In the genomic region with DNA sequence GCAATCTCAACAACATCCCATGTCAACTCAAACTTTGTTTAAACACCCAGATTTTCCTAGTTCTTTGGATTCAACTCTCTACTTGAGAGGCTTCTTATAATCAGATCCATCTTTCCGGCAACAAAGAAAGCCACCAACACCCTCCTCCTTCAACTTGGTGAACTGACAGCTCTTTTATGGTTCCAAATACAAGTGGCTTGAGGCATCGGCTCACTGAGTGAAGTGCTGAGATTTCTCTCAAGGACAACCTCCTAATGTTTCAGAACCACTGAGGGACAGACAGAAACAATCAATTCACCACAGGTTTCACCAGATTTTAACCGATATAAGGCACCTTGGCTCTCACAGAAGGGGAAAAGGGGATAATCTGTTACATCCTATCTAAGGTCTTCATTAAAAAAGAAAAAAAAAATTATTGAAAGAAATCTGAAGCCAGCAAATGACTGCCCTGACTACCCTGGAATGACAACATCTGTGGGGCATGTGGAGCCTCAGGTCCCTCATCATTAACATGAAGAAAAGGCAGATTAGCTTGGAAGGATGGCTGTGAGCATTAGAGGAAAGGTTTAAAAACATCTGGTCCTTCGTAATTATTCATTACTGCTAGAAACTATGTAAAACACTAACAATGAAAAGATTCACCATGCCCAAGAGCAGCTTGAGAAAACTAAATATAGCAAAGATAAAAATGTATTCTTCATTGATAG, we compare ENCODE assay signal across 23 cellular contexts. TPM values are rescaled to one million over a fixed set of nuclear protein-coding genes. Genes with fewer than 3 reads are reported as not detected.
DNase-seq lines count a peak whose midpoint lies in the region; ATAC-seq and TF ChIP-seq lines count a peak whose summit lies in the region.
"Had no signal": no experiment of that assay in that cellular context is flagged by ENCODE, and none has a peak within 500 bp of the region (broad histone marks: within the 10 kb centered on the region; RNA-seq: fewer than 3 reads in every experiment).

No MANE protein-coding gene starts in this region.

- no peak for TF ChIP-seq CTCF in HFF-Myc (IDR thresholded peaks at IDR 0.05; ENCODE audit: low read depth, low read length, missing control alignments)
- TF ChIP-seq CTCF in neural crest cell (conservative IDR thresholded peaks at IDR 0.05): no peak
- no peak for TF ChIP-seq CTCF in Calu3 (IDR thresholded peaks at IDR 0.05; ENCODE audit: unreplicated experiment)
- no peak for TF ChIP-seq CTCF in upper lobe of right lung (IDR thresholded peaks at IDR 0.05)

- no TSS peak for BruUV-seq in Calu3 (replicated peaks; lab: Mats Ljungman, UMichigan)

- H3K9me3 Mint-ChIP-seq in neural crest cell: no peaks in the 10 kb centered on the region
- no peaks in the 10 kb centered on the region for H3K9me3 Mint-ChIP-seq in Calu3 (ENCODE audit: low read depth, unreplicated experiment)
- H3K9me3 Mint-ChIP-seq: activated naive CD4-positive, alpha-beta T cell treated with anti-CD3 and anti-CD28 coated beads, Interleukin-2, amount 10 ng/mL, durations not matched to agents 7 days and 5 days; activated T-cell treated with anti-CD3 and anti-CD28 coated beads, Interleukin-2, amount 50 U/mL, for 4 hours; central memory CD8-positive, alpha-beta T cell had no signal

- peaks cover 3% of the 10 kb centered on the region for H3K36me3 Mint-ChIP-seq in neural crest cell (ENCODE audit: low read depth)
- peaks cover 11% of the 10 kb centered on the region for H3K36me3 Mint-ChIP-seq in Calu3 (ENCODE audit: insufficient read depth, unreplicated experiment)
- H3K36me3 Mint-ChIP-seq: activated naive CD4-positive, alpha-beta T cell treated with anti-CD3 and anti-CD28 coated beads, Interleukin-2, amount 10 ng/mL, durations not matched to agents 7 days and 5 days; CD4-positive, CD25-positive, alpha-beta regulatory T cell had no signal

- H3K4me1 Mint-ChIP-seq in neural crest cell (peaks cover 16% of the 10 kb centered on the region), Calu3 (ENCODE audit: low read depth, unreplicated experiment) (peaks cover 71% of the 10 kb centered on the region)
- H3K4me1 Mint-ChIP-seq: activated naive CD4-positive, alpha-beta T cell treated with anti-CD3 and anti-CD28 coated beads, Interleukin-2, amount 10 ng/mL, durations not matched to agents 7 days and 5 days; CD4-positive, CD25-positive, alpha-beta regulatory T cell; central memory CD8-positive, alpha-beta T cell had no signal

- DNase-seq in AG08395 (ENCODE audit: low spot score) (peak; percentile 57), HFF-Myc (ENCODE audit: extremely low read depth, low read depth) (peak; percentile 70), fibroblast of gingiva (ENCODE audit: low read depth) (peak; percentile 40), neural crest cell (ENCODE audit: low read depth, low spot score) (no peak), Calu3 (no peak), upper lobe of right lung (no peak), DMS153 (lab: John Stamatoyannopoulos, UW) (no peak)
- DNase-seq: activated CD4-positive, alpha-beta T cell treated with anti-CD3 and anti-CD28 coated beads for 1 hour; activated CD8-positive, alpha-beta memory T cell treated with anti-CD3 and anti-CD28 coated beads for 24 hours; activated naive CD4-positive, alpha-beta T cell treated with anti-CD3 and anti-CD28 coated beads, Interleukin-2, amount 10 ng/mL, durations not matched to agents 7 days and 5 days; activated T-cell treated with anti-CD3 and anti-CD28 coated beads, Interleukin-2, amount 50 U/mL, for 4 hours; aorta; CD4-positive, CD25-positive, alpha-beta regulatory T cell; DMS79; effector CD4-positive, alpha-beta T cell; HCEC 1CT; lower lobe of right lung; nucleus accumbens; stimulated activated CD4-positive, alpha-beta T cell treated with anti-CD3 and anti-CD28 coated beads, Interleukin-15, amount 100 ng/mL, for 24 hours had no signal

- H3K27me3 ChIP-seq in upper lobe of right lung: no peaks in the 10 kb centered on the region

- H3K27me3 Mint-ChIP-seq in neural crest cell (ENCODE audit: low read depth) (no peaks in the 10 kb centered on the region), Calu3 (ENCODE audit: unreplicated experiment) (no peaks in the 10 kb centered on the region)

- peak overlapping the region; percentile 95 for H3K27ac Mint-ChIP-seq in neural crest cell (ENCODE audit: unreplicated experiment)
- H3K27ac Mint-ChIP-seq in Calu3 (ENCODE audit: unreplicated experiment): no peak overlapping the region
- H3K27ac Mint-ChIP-seq: activated naive CD4-positive, alpha-beta T cell treated with anti-CD3 and anti-CD28 coated beads, Interleukin-2, amount 10 ng/mL, durations not matched to agents 7 days and 5 days; CD4-positive, CD25-positive, alpha-beta regulatory T cell had no signal

- H3K4me3 Mint-ChIP-seq in neural crest cell (no peak overlapping the region), Calu3 (ENCODE audit: low read depth, unreplicated experiment) (no peak overlapping the region)
- H3K4me3 Mint-ChIP-seq: activated naive CD4-positive, alpha-beta T cell treated with anti-CD3 and anti-CD28 coated beads, Interleukin-2, amount 10 ng/mL, durations not matched to agents 7 days and 5 days; activated T-cell treated with anti-CD3 and anti-CD28 coated beads, Interleukin-2, amount 50 U/mL, for 4 hours; CD4-positive, CD25-positive, alpha-beta regulatory T cell; central memory CD8-positive, alpha-beta T cell had no signal

- H3K4me3 ChIP-seq in HFF-Myc (replicated peaks; ENCODE audit: low read depth, low read length) (no peak overlapping the region), upper lobe of right lung (no peak overlapping the region)
- H3K4me3 ChIP-seq: lower lobe of right lung had no signal

- no peaks in the 10 kb centered on the region for H3K4me1 ChIP-seq in upper lobe of right lung

- CTCF ChIA-PET in Calu3 (lab: Charles Lee): no interaction called here

- H3K27ac ChIP-seq in upper lobe of right lung: no peak overlapping the region
- H3K27ac ChIP-seq: lower lobe of right lung had no signal

- H3K36me3 ChIP-seq in upper lobe of right lung: no peaks in the 10 kb centered on the region
- H3K36me3 ChIP-seq: lower lobe of right lung had no signal

- intact Hi-C loops in Calu3 (cut with micrococcal nuclease; ENCODE audit: unreplicated experiment) (no loop called here), upper lobe of right lung (cut with DNase I) (no loop called here)

- ATAC-seq in GM21367 (IDR thresholded peaks at IDR 0.05; ENCODE audit: unreplicated experiment) (no peak), upper lobe of right lung (no peak)
- ATAC-seq: activated T-cell treated with anti-CD3 and anti-CD28 coated beads, Interleukin-2, amount 50 U/mL, for 4 hours; esophagus mucosa; lower lobe of right lung; Right ventricle myocardium inferior had no signal

- no peaks in the 10 kb centered on the region for H3K9me3 ChIP-seq in upper lobe of right lung
- H3K9me3 ChIP-seq: lower lobe of right lung had no signal

RNA-seq across cellular contexts. Expression of gene PTPN14, which starts 50.9 kb away (rescaled TPM):
- total RNA-seq in neural crest cell (21.4 and 26.4 TPM in 2 replicates), Calu3 (2022) (72.4 and 77.4 TPM in 2 replicates), upper lobe of right lung (43.7 TPM)

Comparison
In these comparisons a context has a peak if more than half of its experiments do, and no peak if none do; other contexts are left out.
1. DNase-seq: peak in AG08395 (single experiment), HFF-Myc (single experiment) and fibroblast of gingiva (single experiment); none in neural crest cell (single experiment), Calu3 (single experiment), upper lobe of right lung (single experiment) and DMS153 (single experiment).